8 cellular contexts compared by ENCODE assay signal in genomic region chr5:142866563-142867275, GRCh38.
DNase-seq lines count a peak whose midpoint lies in the region; ATAC-seq and TF ChIP-seq lines count a peak whose summit lies in the region.

No MANE protein-coding gene starts in this region.

- H3K4me3 ChIP-seq in astrocyte of the cerebellum (ENCODE audit: low read depth, low read length) (no peak overlapping the region), MG63 (no peak overlapping the region)

- no peaks in the 10 kb centered on the region for H3K9me3 ChIP-seq in MG63

- peak; percentile 88 for ATAC-seq in GM21423 (IDR thresholded peaks at IDR 0.05; ENCODE audit: unreplicated experiment)

- no peaks in the 10 kb centered on the region for H3K36me3 ChIP-seq in MG63

- peak; percentile 72 for TF ChIP-seq CTCF in astrocyte of the cerebellum (IDR thresholded peaks at IDR 0.05; ENCODE audit: low read depth, low read length, missing control alignments)

- peak; percentile 83 for DNase-seq in ELF-1 (ENCODE audit: low read depth, low spot score)
- DNase-seq in HuH-7 (ENCODE audit: low spot score) = peak; percentile 40
- DNase-seq in SHP77 treated with DMSO at 0.1 percent for 48 hours (lab: John Stamatoyannopoulos, UW) = peak; percentile 27
- DNase-seq in astrocyte of the cerebellum (ENCODE audit: low read depth) = peak; percentile 60
- peak; percentile 65 for DNase-seq in inferior parietal cortex (ENCODE audit: extremely low spot score)
- DNase-seq in stimulated activated CD4-positive, alpha-beta T cell treated with anti-CD3 and anti-CD28 coated beads, Interleukin-1b, Interleukin-23, amount 100 ng/mL, for 4 hours (ENCODE audit: low read depth in 2 of 2) = peak; percentile 4 to 27
- DNase-seq in MG63 = no peak

- H3K27me3 ChIP-seq in MG63 = no peaks in the 10 kb centered on the region; the same call in 1 of the 2 replicates

- in situ Hi-C loops in astrocyte of the cerebellum (cut with HindIII; ENCODE audit: low sequenced_read_pairs) = no loop called here
